ENCODE assay signal across 8 cellular contexts in genomic region chr14:68210729-68211299, GRCh38.
DNase-seq lines count a peak whose midpoint lies in the region; ATAC-seq and TF ChIP-seq lines count a peak whose summit lies in the region.

No MANE protein-coding gene starts in this region.

- TF ChIP-seq CTCF in OCI-LY7 (conservative IDR thresholded peaks at IDR 0.05; ENCODE audit: low read length): no peak

- no peaks in the 10 kb centered on the region for H4K20me1 ChIP-seq in OCI-LY7 (ENCODE audit: insufficient read depth, low read length)

- H3K4me1 ChIP-seq in OCI-LY7 (ENCODE audit: insufficient read depth, low read length, poor library complexity, severe bottlenecking): peaks cover 14% of the 10 kb centered on the region
- peaks cover 48% of the 10 kb centered on the region for H3K4me1 ChIP-seq in adipocyte (ENCODE audit: control insufficient read depth, insufficient read depth, low read length)

- peak; percentile 93 for ATAC-seq in HG02852 (IDR thresholded peaks at IDR 0.05; ENCODE audit: unreplicated experiment)

- DNase-seq in DMS79 treated with DMSO at 0.1 percent for 48 hours (lab: John Stamatoyannopoulos, UW): peak; percentile 61
- DNase-seq in DMS79 (lab: John Stamatoyannopoulos, UW): no peak
- DNase-seq in OCI-LY7 (ENCODE audit: low spot score): peak; percentile 70
- peak; percentile 89 for DNase-seq in adipocyte (ENCODE audit: low read depth)
- DNase-seq in inferior parietal cortex (ENCODE audit: extremely low spot score): peak; percentile 8
- peak; percentile 70 for DNase-seq in stimulated activated CD4-positive, alpha-beta T cell treated with anti-CD3 and anti-CD28 coated beads, Interleukin-4, amount 100 ng/mL, for 24 hours
- no peak for DNase-seq in NCI-H748 (lab: John Stamatoyannopoulos, UW; ENCODE audit: unreplicated experiment)

- H3K4me3 ChIP-seq in OCI-LY7 (ENCODE audit: low read depth, low read length, poor library complexity, severe bottlenecking) (peak overlapping the region; percentile 26), adipocyte (ENCODE audit: low read length) (peak overlapping the region; percentile 65)

- no peaks in the 10 kb centered on the region for H3K9me2 ChIP-seq in OCI-LY7 (ENCODE audit: insufficient read depth, low read length)

- POLR2A ChIA-PET in OCI-LY7 (lab: Charles Lee): interaction anchor here (0.6 to 1.1 kb wide), 4 partner anchors 18 to 376 kb away, joined by 3 read pairs; no protein-coding TSS in a partner anchor

- intact Hi-C loops in OCI-LY7 (cut with micrococcal nuclease; ENCODE audit: unreplicated experiment): no loop called here

- H3K27ac ChIP-seq in OCI-LY7 (ENCODE audit: low read depth, low read length, poor library complexity, severe bottlenecking): peak overlapping the region; percentile 20

- H3K9me3 ChIP-seq in OCI-LY7 (ENCODE audit: low read length) (no peaks in the 10 kb centered on the region), adipocyte (ENCODE audit: control insufficient read depth, low read length) (no peaks in the 10 kb centered on the region)

- no peaks in the 10 kb centered on the region for H3K79me2 ChIP-seq in OCI-LY7 (ENCODE audit: insufficient read depth, low read depth, low read length)

- H3K9ac ChIP-seq in adipocyte (ENCODE audit: low read length): peak overlapping the region; percentile 62

- peak overlapping the region; percentile 27; the same call in 1 of the 2 replicates for H2AFZ ChIP-seq in OCI-LY7 (ENCODE audit: low read length)

- H3K36me3 ChIP-seq in OCI-LY7 (ENCODE audit: insufficient read depth, low read length) (no peaks in the 10 kb centered on the region), adipocyte (ENCODE audit: control insufficient read depth, insufficient read depth, low read length, severe bottlenecking) (no peaks in the 10 kb centered on the region)

- BruUV-seq in OCI-LY7 (replicated peaks; lab: Mats Ljungman, UMichigan): no TSS peak

- CTCF ChIA-PET in OCI-LY7 (lab: Charles Lee; ENCODE audit: unreplicated experiment): no interaction called here

- H3K4me2 ChIP-seq in OCI-LY7 (ENCODE audit: low read length): peak overlapping the region; percentile 54

- no peaks in the 10 kb centered on the region for H3K27me3 ChIP-seq in adipocyte (replicated peaks; ENCODE audit: control insufficient read depth, insufficient read depth, low read length)

Comparison
In these comparisons a context has a peak if more than half of its experiments do, and no peak if none do; other contexts are left out.
1. DNase-seq: peak in DMS79 treated with DMSO at 0.1 percent for 48 hours (single experiment), OCI-LY7 (single experiment), adipocyte (single experiment), inferior parietal cortex (single experiment) and stimulated activated CD4-positive, alpha-beta T cell treated with anti-CD3 and anti-CD28 coated beads, Interleukin-4, amount 100 ng/mL, for 24 hours (single experiment); none in DMS79 (single experiment) and NCI-H748 (single experiment).